ENCODE assay signal across 32 cellular contexts in genomic region chr11:102204174-102204573, GRCh38.
DNase-seq lines count a peak whose midpoint lies in the region; ATAC-seq and TF ChIP-seq lines count a peak whose summit lies in the region.
"Had no signal": no experiment of that assay in that cellular context is flagged by ENCODE, and none has a peak within 500 bp of the region (broad histone marks: within the 10 kb centered on the region; RNA-seq: fewer than 3 reads in every experiment).

No MANE protein-coding gene starts in this region.

- no peak for TF ChIP-seq POLR2A in IMR-90 (IDR thresholded peaks at IDR 0.05; ENCODE audit: low read depth, low read length)

- H3K9me2 ChIP-seq in GM23248 (ENCODE audit: insufficient read depth) = no peaks in the 10 kb centered on the region

- CTCF ChIA-PET in IMR-90 (lab: Yijun Ruan, JAX) = no interaction called here

- H3K4me1 Mint-ChIP-seq in endodermal cell (peaks cover 21% of the 10 kb centered on the region), neural progenitor cell (peaks cover 23% of the 10 kb centered on the region)
- H3K4me1 Mint-ChIP-seq: naive thymus-derived CD8-positive, alpha-beta T cell; stimulated activated effector memory CD8-positive, alpha-beta T cell treated with anti-CD3 and anti-CD28 coated beads, Interleukin-12 subunit alpha, Interleukin-12 subunit beta, amount 100 ng/mL, for 72 hours; T-cell had no signal

- ATAC-seq in IMR-90 (ENCODE audit: low read depth) (no peak; the same call in 1 of the 2 replicates), HG02840 (IDR thresholded peaks at IDR 0.05; ENCODE audit: low FRiP score, unreplicated experiment) (no peak)
- ATAC-seq in stimulated activated naive CD8-positive, alpha-beta T cell treated with anti-CD3 and anti-CD28 coated beads, Interleukin-15, Interleukin-2, amounts not matched to agents 100 U/mL and 50 U/mL, for 24 hours = no peak
- ATAC-seq: activated CD8-positive, alpha-beta T cell treated with anti-CD3 and anti-CD28 coated beads for 36 hours; left lobe of liver; naive thymus-derived CD8-positive, alpha-beta T cell; Panc1; stimulated activated effector memory CD8-positive, alpha-beta T cell treated with anti-CD3 and anti-CD28 coated beads, Interleukin-12 subunit alpha, Interleukin-12 subunit beta, amount 100 ng/mL, for 72 hours; T-cell had no signal

- H3K9me3 Mint-ChIP-seq in endodermal cell (no peaks in the 10 kb centered on the region), neural progenitor cell (no peaks in the 10 kb centered on the region)
- H3K9me3 Mint-ChIP-seq: activated CD8-positive, alpha-beta T cell treated with anti-CD3 and anti-CD28 coated beads for 36 hours; dendritic cell treated with granulocyte-macrophage colony-stimulating factor and Interleukin-4, amounts not matched to agents 40 ng/mL and 50 ng/mL, for 4 days; naive thymus-derived CD8-positive, alpha-beta T cell; stimulated activated effector memory CD8-positive, alpha-beta T cell treated with anti-CD3 and anti-CD28 coated beads, Interleukin-12 subunit alpha, Interleukin-12 subunit beta, amount 100 ng/mL, for 72 hours; T-cell had no signal

- H3K9me1 ChIP-seq in IMR-90 (ENCODE audit: insufficient read depth, low read length) = peaks cover 6% of the 10 kb centered on the region; the same call in 1 of the 2 replicates

- H3K36me3 ChIP-seq in GM23248 (ENCODE audit: low read depth) (peaks cover 46% of the 10 kb centered on the region), IMR-90 (ENCODE audit: control insufficient read depth, insufficient read depth, low read length) (peaks cover 25% of the 10 kb centered on the region), endodermal cell (ENCODE audit: control insufficient read depth, insufficient read depth, low read length) (peaks cover 86% of the 10 kb centered on the region), neural progenitor cell (no peaks in the 10 kb centered on the region)
- H3K36me3 ChIP-seq: SJCRH30, spleen, uterus had no signal

- in situ Hi-C loops in GM23248 (cut with MboI) = no loop called here
- in situ Hi-C loops in IMR-90 (cut with MboI; ENCODE audit: low sequenced_read_pairs) = no loop called here

- H3K4me1 ChIP-seq in GM23248 (ENCODE audit: insufficient read depth) (peaks cover 25% of the 10 kb centered on the region), IMR-90 (ENCODE audit: control insufficient read depth, insufficient read depth, low read length) (peaks cover 2% of the 10 kb centered on the region), endodermal cell (ENCODE audit: control insufficient read depth, insufficient read depth, low read length) (no peaks in the 10 kb centered on the region), neural progenitor cell (peaks cover 28% of the 10 kb centered on the region)
- H3K4me1 ChIP-seq: BLaER1 treated with 17β-estradiol and CSF1 and Interleukin-3, amounts not matched to agents 10 nM and 100 nM; SJCRH30; spleen had no signal

- POLR2A ChIA-PET in IMR-90 (lab: Charles Lee; ENCODE audit: unreplicated experiment) = no interaction called here

- H3K23ac ChIP-seq in IMR-90 (ENCODE audit: low read depth, low read length) = peak overlapping the region; percentile 45; the same call in 1 of the 2 replicates

- TF ChIP-seq RAD21 in IMR-90 (IDR thresholded peaks at IDR 0.05; ENCODE audit: low read length) = no peak

- no peak overlapping the region for H3K4ac ChIP-seq in IMR-90 (ENCODE audit: low read depth, low read length)

- H3K4me3 ChIP-seq in GM23248 (no peak overlapping the region), IMR-90 (ENCODE audit: insufficient read depth, low read depth, low read length) (no peak overlapping the region), endodermal cell (ENCODE audit: low read length) (no peak overlapping the region), neural progenitor cell (no peak overlapping the region)
- H3K4me3 ChIP-seq: BLaER1 treated with 17β-estradiol and CSF1 and Interleukin-3, amounts not matched to agents 10 nM and 100 nM; HAP-1; SJCRH30; spleen; suprapubic skin; uterus had no signal

- H2BK15ac ChIP-seq in IMR-90 (ENCODE audit: low read depth, low read length) = no peak overlapping the region

- H3K27me3 ChIP-seq in GM23248 (replicated peaks; ENCODE audit: insufficient read depth) = no peaks in the 10 kb centered on the region
- H3K27me3 ChIP-seq in IMR-90 (ENCODE audit: control insufficient read depth, insufficient read depth, low read length) = no peaks in the 10 kb centered on the region
- H3K27me3 ChIP-seq in endodermal cell (ENCODE audit: control insufficient read depth, insufficient read depth, low read length, poor library complexity, severe bottlenecking) = no peaks in the 10 kb centered on the region
- H3K27me3 ChIP-seq in neural progenitor cell = no peaks in the 10 kb centered on the region
- H3K27me3 ChIP-seq: BLaER1 treated with 17β-estradiol and CSF1 and Interleukin-3, amounts not matched to agents 10 nM and 100 nM; SJCRH30; spleen; suprapubic skin; uterus had no signal

- peaks cover 54% of the 10 kb centered on the region for H3K36me3 Mint-ChIP-seq in endodermal cell (ENCODE audit: low read depth)
- H3K36me3 Mint-ChIP-seq in neural progenitor cell = peaks cover 55% of the 10 kb centered on the region
- H3K36me3 Mint-ChIP-seq: naive thymus-derived CD8-positive, alpha-beta T cell; stimulated activated effector memory CD8-positive, alpha-beta T cell treated with anti-CD3 and anti-CD28 coated beads, Interleukin-12 subunit alpha, Interleukin-12 subunit beta, amount 100 ng/mL, for 72 hours; T-cell had no signal

- no peak overlapping the region for H2AFZ ChIP-seq in GM23248
- H2AFZ ChIP-seq in IMR-90 (replicated peaks; ENCODE audit: low read length, poor library complexity) = no peak overlapping the region
- no peak overlapping the region for H2AFZ ChIP-seq in neural progenitor cell (replicated peaks)

- H2AK9ac ChIP-seq in IMR-90 (replicated peaks; ENCODE audit: low read depth, low read length, poor library complexity) = no peak overlapping the region

- peak overlapping the region; percentile 1 for H2BK5ac ChIP-seq in IMR-90 (ENCODE audit: low read depth, low read length, poor library complexity, severe bottlenecking)

- no TSS peak for BruUV-seq in IMR-90 (replicated peaks; lab: Mats Ljungman, UMichigan)

- H3K18ac ChIP-seq in IMR-90 (ENCODE audit: low read depth, low read length) = no peak overlapping the region

- H3F3A ChIP-seq in GM23248 (ENCODE audit: insufficient read depth) (peaks cover 19% of the 10 kb centered on the region; the same call in 1 of the 2 replicates), neural progenitor cell (ENCODE audit: low read depth) (no peaks in the 10 kb centered on the region)

- H3K27ac Mint-ChIP-seq in endodermal cell (peak overlapping the region; percentile 35), neural progenitor cell (peak overlapping the region; percentile 68)
- H3K27ac Mint-ChIP-seq: activated CD8-positive, alpha-beta T cell treated with anti-CD3 and anti-CD28 coated beads for 36 hours; dendritic cell treated with granulocyte-macrophage colony-stimulating factor and Interleukin-4, amounts not matched to agents 40 ng/mL and 50 ng/mL, for 4 days; naive thymus-derived CD8-positive, alpha-beta T cell; stimulated activated effector memory CD8-positive, alpha-beta T cell treated with anti-CD3 and anti-CD28 coated beads, Interleukin-12 subunit alpha, Interleukin-12 subunit beta, amount 100 ng/mL, for 72 hours; T-cell had no signal

- H4K91ac ChIP-seq in IMR-90 (ENCODE audit: insufficient read depth, low read depth, low read length) = no peak overlapping the region

- H3K9me3 ChIP-seq in GM23248 (ENCODE audit: low read depth) (no peaks in the 10 kb centered on the region), IMR-90 (ENCODE audit: control insufficient read depth, insufficient read depth, low read length) (no peaks in the 10 kb centered on the region), endodermal cell (ENCODE audit: control insufficient read depth, low read length) (peaks cover 1% of the 10 kb centered on the region), neural progenitor cell (ENCODE audit: low read depth) (no peaks in the 10 kb centered on the region)
- H3K9me3 ChIP-seq: BLaER1 treated with 17β-estradiol and CSF1 and Interleukin-3, amounts not matched to agents 10 nM and 100 nM; HAP-1; SJCRH30; spleen; suprapubic skin; uterus had no signal

- H3K27ac ChIP-seq in GM23248 (peak overlapping the region; percentile 25), IMR-90 (ENCODE audit: insufficient read depth, low read length) (no peak overlapping the region), endodermal cell (ENCODE audit: low read depth, low read length) (no peak overlapping the region), neural progenitor cell (no peak overlapping the region)
- H3K27ac ChIP-seq: BLaER1 treated with 17β-estradiol and CSF1 and Interleukin-3, amounts not matched to agents 10 nM and 100 nM; SJCRH30; spleen; suprapubic skin had no signal

- H4K8ac ChIP-seq in IMR-90 (ENCODE audit: low read depth in 2 of 2, low read length in 2 of 2) = no peak overlapping the region

- H4K5ac ChIP-seq in IMR-90 (ENCODE audit: low read depth, low read length) = peak overlapping the region; percentile 67

- H3K4me2 ChIP-seq in GM23248 (ENCODE audit: unreplicated experiment) (no peak overlapping the region), IMR-90 (ENCODE audit: low read depth, low read length) (no peak overlapping the region), neural progenitor cell (no peak overlapping the region)
- H3K4me2 ChIP-seq: BLaER1 treated with 17β-estradiol and CSF1 and Interleukin-3, amounts not matched to agents 10 nM and 100 nM had no signal

- TF ChIP-seq CTCF in IMR-90 (conservative IDR thresholded peaks at IDR 0.05; ENCODE audit: low read depth, low read length) = no peak
- no peak for TF ChIP-seq CTCF in endodermal cell (conservative IDR thresholded peaks at IDR 0.05)
- TF ChIP-seq CTCF in neural progenitor cell (IDR thresholded peaks at IDR 0.05) = no peak

- H3K14ac ChIP-seq in IMR-90 (replicated peaks; ENCODE audit: low read depth, low read length) = no peak overlapping the region

- peak; percentile 60 for DNase-seq in GM23248
- DNase-seq in IMR-90 = no peak
- no peak for DNase-seq in endodermal cell
- no peak for DNase-seq in neural progenitor cell (ENCODE audit: low spot score)
- no peak for DNase-seq in stimulated activated naive CD8-positive, alpha-beta T cell treated with anti-CD3 and anti-CD28 coated beads, Interleukin-15, Interleukin-2, amounts not matched to agents 100 U/mL and 50 U/mL, for 24 hours
- DNase-seq in SK-N-DZ (ENCODE audit: low spot score) = no peak
- DNase-seq in dermis blood vessel endothelial cell = no peak
- DNase-seq: activated CD4-positive, CD25-positive, alpha-beta regulatory T cell treated with anti-CD3 and anti-CD28 coated beads, Interleukin-2, amount 50 U/mL, for 72 hours; activated CD8-positive, alpha-beta T cell treated with anti-CD3 and anti-CD28 coated beads for 36 hours; activated naive CD4-positive, alpha-beta T cell; activated T-cell treated with anti-CD3 and anti-CD28 coated beads for 4 hours; amniotic stem cell; caudate nucleus; DMS79 treated with DMSO at 0.1 percent for 48 hours; KBM-7; naive thymus-derived CD8-positive, alpha-beta T cell; NCI-H1694; NCI-H2171; NCI-H524; SJCRH30; spleen; stimulated activated CD4-positive, alpha-beta T cell treated with anti-CD3 and anti-CD28 coated beads, Interleukin-2, amount 100 ng/mL, for 48 hours; T-cell; uterus had no signal

- 12 to 15% methylated on average over 2 of the region's 2 CpGs for WGBS in GM23248 (ENCODE audit: low coverage in 1 of 2, low lambda C conversion rate in 2 of 2, missing lambda C conversion rate in 2 of 2), 2 experiments
- no CpG with 5 or more reads among the region's 2 CpGs for whole genome bisulfite sequencing in IMR-90 (ENCODE audit: extremely low coverage in 2 of 2, insufficient read length in 1 of 2), 2 experiments
- WGBS in endodermal cell (ENCODE audit: insufficient coverage in 1 of 2, insufficient read length in 1 of 2), 2 experiments = 48 to 50% methylated on average over 2 of the region's 2 CpGs

- dilution Hi-C loops in IMR-90 (cut with HindIII; ENCODE audit: low sequenced_read_pairs, unreplicated experiment) = no loop called here

- H2BK20ac ChIP-seq in IMR-90 (ENCODE audit: low read depth, low read length) = no peak overlapping the region

- H2BK120ac ChIP-seq in IMR-90 (ENCODE audit: low read depth, low read length) = no peak overlapping the region

- H2AK5ac ChIP-seq in IMR-90 (ENCODE audit: low read depth, low read length) = no peak overlapping the region

- intact Hi-C loops in IMR-90 (cut with micrococcal nuclease) = no loop called here

- H3K4me3 Mint-ChIP-seq in endodermal cell (no peak overlapping the region), neural progenitor cell (no peak overlapping the region)
- H3K4me3 Mint-ChIP-seq: activated CD8-positive, alpha-beta T cell treated with anti-CD3 and anti-CD28 coated beads for 36 hours; dendritic cell treated with granulocyte-macrophage colony-stimulating factor and Interleukin-4, amounts not matched to agents 40 ng/mL and 50 ng/mL, for 4 days; naive thymus-derived CD8-positive, alpha-beta T cell; stimulated activated effector memory CD8-positive, alpha-beta T cell treated with anti-CD3 and anti-CD28 coated beads, Interleukin-12 subunit alpha, Interleukin-12 subunit beta, amount 100 ng/mL, for 72 hours; T-cell had no signal

- H4K20me1 ChIP-seq in GM23248 (ENCODE audit: insufficient read depth) = no peaks in the 10 kb centered on the region
- peaks cover 2% of the 10 kb centered on the region; the same call in 1 of the 2 replicates for H4K20me1 ChIP-seq in IMR-90 (ENCODE audit: insufficient read depth, low read length)
- H4K20me1 ChIP-seq in neural progenitor cell (ENCODE audit: low read depth) = peaks cover 8% of the 10 kb centered on the region
- H4K20me1 ChIP-seq: BLaER1 treated with 17β-estradiol and CSF1 and Interleukin-3, amounts not matched to agents 10 nM and 100 nM had no signal

- H3K79me2 ChIP-seq in GM23248 (ENCODE audit: insufficient read depth) (peaks cover 99% of the 10 kb centered on the region), neural progenitor cell (ENCODE audit: low read depth) (peaks cover 29% of the 10 kb centered on the region)

- H3K27me3 Mint-ChIP-seq in endodermal cell (ENCODE audit: insufficient read depth) (no peaks in the 10 kb centered on the region), neural progenitor cell (ENCODE audit: insufficient read depth, low read depth) (no peaks in the 10 kb centered on the region)

- peaks cover 40 to 65% of the 10 kb centered on the region in 2 experiments for H3K79me1 ChIP-seq in IMR-90 (ENCODE audit: low read depth in 1 of 2, low read length in 2 of 2)

- no peak overlapping the region for H3K56ac ChIP-seq in IMR-90 (ENCODE audit: extremely low read depth, insufficient read depth, low read length)

- H3K9ac ChIP-seq in GM23248 (no peak overlapping the region), IMR-90 (ENCODE audit: low read depth, low read length) (no peak overlapping the region), endodermal cell (ENCODE audit: extremely low read depth, low read length, poor library complexity, severe bottlenecking) (no peak overlapping the region), neural progenitor cell (no peak overlapping the region)
- H3K9ac ChIP-seq: BLaER1 treated with 17β-estradiol and CSF1 and Interleukin-3, amounts not matched to agents 10 nM and 100 nM had no signal
